In the genomic region with DNA sequence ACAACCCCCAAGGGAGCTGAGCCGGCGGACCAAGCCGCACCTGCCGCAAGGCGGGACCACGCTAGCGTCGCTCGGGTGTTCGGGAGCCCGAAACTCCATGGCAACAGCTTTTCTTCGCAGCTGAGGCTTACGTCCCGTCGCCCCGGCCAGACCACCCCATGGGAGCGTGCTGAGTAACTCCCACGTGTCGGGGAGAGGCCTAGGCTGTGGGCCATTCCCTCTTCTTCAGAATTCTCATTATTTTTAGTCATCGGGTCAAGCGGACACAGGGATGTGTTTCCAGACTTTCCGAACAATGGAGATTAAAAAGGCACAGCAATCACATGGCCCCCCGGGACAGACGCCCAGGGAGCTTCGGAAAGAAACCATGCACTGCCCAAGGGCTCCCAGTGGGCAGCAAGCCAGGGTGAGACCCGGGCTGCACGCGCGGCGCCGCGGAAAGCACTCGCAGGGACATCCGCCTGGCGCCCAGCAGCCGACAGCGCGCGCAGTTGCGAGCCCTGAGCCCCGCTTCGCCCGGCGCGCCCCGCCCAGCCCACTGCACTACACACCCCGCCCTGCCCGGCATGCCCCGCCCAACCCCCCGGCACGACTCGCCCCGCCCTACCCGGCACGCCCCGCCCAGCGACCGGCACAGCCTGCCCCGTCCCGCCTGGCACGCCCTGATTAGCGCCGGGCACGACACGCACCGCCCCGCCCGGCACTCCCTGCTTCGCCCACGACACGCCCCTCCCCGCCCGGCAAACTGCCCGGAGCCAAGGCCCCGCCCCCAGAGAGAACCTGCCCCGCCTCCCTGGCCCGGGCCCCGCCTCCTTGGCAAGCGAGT, we compare ENCODE assay signal across 1 cellular context.
TF ChIP-seq lines count a peak whose summit lies in the region.

No MANE protein-coding gene starts in this region.

TF ChIP-seq in HepG2, 621 proteins besides CTCF, POLR2A, EP300 and RAD21 (continued from another document and continues in another):
- TF ChIP-seq NFATC3 (CRISPR knock-in tag; IDR thresholded peaks at IDR 0.05) (peak; percentile 33; the same call in 1 of the 2 replicates), FOXO4 (CRISPR knock-in tag; conservative IDR thresholded peaks at IDR 0.05) (no peak), CSRNP1 (CRISPR knock-in tag; IDR thresholded peaks at IDR 0.05) (0 out of 2 replicates have a peak, but pooled peaks have one; percentile 22), NR2C2 (CRISPR knock-in tag; IDR thresholded peaks at IDR 0.05; ENCODE audit: borderline replicate concordance) (no peak), ZNF331 (CRISPR knock-in tag; IDR thresholded peaks at IDR 0.05) (peak; percentile 13; the same call in 1 of the 2 replicates), POGK (CRISPR knock-in tag; conservative IDR thresholded peaks at IDR 0.05) (no peak), ELF1 (CRISPR knock-in tag; IDR thresholded peaks at IDR 0.05) (no peak), ZNF761 (CRISPR knock-in tag; conservative IDR thresholded peaks at IDR 0.05) (no peak), TRIM22 (IDR thresholded peaks at IDR 0.05) (no peak), ZNF337 (CRISPR knock-in tag; IDR thresholded peaks at IDR 0.05; ENCODE audit: borderline replicate concordance, low read depth) (no peak), ATF4 (CRISPR knock-in tag; IDR thresholded peaks at IDR 0.05) (no peak; a peak in 1 of 4 replicates), MEIS1 (CRISPR knock-in tag; IDR thresholded peaks at IDR 0.05; ENCODE audit: borderline replicate concordance) (no peak), ARNTL (CRISPR knock-in tag; IDR thresholded peaks at IDR 0.05) (no peak)
- TF ChIP-seq, protein P1, sequence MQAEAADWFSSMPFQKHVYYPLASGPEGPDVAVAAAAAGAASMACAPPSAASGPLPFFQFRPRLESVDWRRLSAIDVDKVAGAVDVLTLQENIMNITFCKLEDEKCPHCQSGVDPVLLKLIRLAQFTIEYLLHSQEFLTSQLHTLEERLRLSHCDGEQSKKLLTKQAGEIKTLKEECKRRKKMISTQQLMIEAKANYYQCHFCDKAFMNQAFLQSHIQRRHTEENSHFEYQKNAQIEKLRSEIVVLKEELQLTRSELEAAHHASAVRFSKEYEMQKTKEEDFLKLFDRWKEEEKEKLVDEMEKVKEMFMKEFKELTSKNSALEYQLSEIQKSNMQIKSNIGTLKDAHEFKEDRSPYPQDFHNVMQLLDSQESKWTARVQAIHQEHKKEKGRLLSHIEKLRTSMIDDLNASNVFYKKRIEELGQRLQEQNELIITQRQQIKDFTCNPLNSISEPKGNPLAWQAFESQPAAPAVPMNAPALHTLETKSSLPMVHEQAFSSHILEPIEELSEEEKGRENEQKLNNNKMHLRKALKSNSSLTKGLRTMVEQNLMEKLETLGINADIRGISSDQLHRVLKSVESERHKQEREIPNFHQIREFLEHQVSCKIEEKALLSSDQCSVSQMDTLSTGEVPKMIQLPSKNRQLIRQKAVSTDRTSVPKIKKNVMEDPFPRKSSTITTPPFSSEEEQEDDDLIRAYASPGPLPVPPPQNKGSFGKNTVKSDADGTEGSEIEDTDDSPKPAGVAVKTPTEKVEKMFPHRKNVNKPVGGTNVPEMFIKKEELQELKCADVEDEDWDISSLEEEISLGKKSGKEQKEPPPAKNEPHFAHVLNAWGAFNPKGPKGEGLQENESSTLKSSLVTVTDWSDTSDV (CRISPR knock-in tag; IDR thresholded peaks at IDR 0.05): peak; percentile 42; the same call in 1 of the 2 replicates
- TF ChIP-seq, protein P2, sequence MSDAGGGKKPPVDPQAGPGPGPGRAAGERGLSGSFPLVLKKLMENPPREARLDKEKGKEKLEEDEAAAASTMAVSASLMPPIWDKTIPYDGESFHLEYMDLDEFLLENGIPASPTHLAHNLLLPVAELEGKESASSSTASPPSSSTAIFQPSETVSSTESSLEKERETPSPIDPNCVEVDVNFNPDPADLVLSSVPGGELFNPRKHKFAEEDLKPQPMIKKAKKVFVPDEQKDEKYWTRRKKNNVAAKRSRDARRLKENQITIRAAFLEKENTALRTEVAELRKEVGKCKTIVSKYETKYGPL (CRISPR knock-in tag; IDR thresholded peaks at IDR 0.05): peak; percentile 53; the same call in 1 of the 2 replicates
- TF ChIP-seq, protein P3, sequence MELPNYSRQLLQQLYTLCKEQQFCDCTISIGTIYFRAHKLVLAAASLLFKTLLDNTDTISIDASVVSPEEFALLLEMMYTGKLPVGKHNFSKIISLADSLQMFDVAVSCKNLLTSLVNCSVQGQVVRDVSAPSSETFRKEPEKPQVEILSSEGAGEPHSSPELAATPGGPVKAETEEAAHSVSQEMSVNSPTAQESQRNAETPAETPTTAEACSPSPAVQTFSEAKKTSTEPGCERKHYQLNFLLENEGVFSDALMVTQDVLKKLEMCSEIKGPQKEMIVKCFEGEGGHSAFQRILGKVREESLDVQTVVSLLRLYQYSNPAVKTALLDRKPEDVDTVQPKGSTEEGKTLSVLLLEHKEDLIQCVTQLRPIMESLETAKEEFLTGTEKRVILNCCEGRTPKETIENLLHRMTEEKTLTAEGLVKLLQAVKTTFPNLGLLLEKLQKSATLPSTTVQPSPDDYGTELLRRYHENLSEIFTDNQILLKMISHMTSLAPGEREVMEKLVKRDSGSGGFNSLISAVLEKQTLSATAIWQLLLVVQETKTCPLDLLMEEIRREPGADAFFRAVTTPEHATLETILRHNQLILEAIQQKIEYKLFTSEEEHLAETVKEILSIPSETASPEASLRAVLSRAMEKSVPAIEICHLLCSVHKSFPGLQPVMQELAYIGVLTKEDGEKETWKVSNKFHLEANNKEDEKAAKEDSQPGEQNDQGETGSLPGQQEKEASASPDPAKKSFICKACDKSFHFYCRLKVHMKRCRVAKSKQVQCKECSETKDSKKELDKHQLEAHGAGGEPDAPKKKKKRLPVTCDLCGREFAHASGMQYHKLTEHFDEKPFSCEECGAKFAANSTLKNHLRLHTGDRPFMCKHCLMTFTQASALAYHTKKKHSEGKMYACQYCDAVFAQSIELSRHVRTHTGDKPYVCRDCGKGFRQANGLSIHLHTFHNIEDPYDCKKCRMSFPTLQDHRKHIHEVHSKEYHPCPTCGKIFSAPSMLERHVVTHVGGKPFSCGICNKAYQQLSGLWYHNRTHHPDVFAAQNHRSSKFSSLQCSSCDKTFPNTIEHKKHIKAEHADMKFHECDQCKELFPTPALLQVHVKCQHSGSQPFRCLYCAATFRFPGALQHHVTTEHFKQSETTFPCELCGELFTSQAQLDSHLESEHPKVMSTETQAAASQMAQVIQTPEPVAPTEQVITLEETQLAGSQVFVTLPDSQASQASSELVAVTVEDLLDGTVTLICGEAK (IDR thresholded peaks at IDR 0.05): no peak
- TF ChIP-seq, protein P3 (CRISPR knock-in tag; IDR thresholded peaks at IDR 0.05): peak; percentile 71; the same call in 1 of the 2 replicates
- TF ChIP-seq, protein P4, sequence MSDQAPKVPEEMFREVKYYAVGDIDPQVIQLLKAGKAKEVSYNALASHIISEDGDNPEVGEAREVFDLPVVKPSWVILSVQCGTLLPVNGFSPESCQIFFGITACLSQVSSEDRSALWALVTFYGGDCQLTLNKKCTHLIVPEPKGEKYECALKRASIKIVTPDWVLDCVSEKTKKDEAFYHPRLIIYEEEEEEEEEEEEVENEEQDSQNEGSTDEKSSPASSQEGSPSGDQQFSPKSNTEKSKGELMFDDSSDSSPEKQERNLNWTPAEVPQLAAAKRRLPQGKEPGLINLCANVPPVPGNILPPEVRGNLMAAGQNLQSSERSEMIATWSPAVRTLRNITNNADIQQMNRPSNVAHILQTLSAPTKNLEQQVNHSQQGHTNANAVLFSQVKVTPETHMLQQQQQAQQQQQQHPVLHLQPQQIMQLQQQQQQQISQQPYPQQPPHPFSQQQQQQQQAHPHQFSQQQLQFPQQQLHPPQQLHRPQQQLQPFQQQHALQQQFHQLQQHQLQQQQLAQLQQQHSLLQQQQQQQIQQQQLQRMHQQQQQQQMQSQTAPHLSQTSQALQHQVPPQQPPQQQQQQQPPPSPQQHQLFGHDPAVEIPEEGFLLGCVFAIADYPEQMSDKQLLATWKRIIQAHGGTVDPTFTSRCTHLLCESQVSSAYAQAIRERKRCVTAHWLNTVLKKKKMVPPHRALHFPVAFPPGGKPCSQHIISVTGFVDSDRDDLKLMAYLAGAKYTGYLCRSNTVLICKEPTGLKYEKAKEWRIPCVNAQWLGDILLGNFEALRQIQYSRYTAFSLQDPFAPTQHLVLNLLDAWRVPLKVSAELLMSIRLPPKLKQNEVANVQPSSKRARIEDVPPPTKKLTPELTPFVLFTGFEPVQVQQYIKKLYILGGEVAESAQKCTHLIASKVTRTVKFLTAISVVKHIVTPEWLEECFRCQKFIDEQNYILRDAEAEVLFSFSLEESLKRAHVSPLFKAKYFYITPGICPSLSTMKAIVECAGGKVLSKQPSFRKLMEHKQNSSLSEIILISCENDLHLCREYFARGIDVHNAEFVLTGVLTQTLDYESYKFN (CRISPR knock-in tag; conservative IDR thresholded peaks at IDR 0.05): no peak
- TF ChIP-seq, protein P5, sequence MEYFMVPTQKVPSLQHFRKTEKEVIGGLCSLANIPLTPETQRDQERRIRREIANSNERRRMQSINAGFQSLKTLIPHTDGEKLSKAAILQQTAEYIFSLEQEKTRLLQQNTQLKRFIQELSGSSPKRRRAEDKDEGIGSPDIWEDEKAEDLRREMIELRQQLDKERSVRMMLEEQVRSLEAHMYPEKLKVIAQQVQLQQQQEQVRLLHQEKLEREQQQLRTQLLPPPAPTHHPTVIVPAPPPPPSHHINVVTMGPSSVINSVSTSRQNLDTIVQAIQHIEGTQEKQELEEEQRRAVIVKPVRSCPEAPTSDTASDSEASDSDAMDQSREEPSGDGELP (IDR thresholded peaks at IDR 0.05; ENCODE audit: borderline replicate concordance, low read depth): 0 out of 2 replicates have a peak, but pooled peaks have one; percentile 8
